13 cellular contexts compared by ENCODE assay signal in genomic region chr9:89536618-89537017, GRCh38. TPM values are rescaled to one million over a fixed set of nuclear protein-coding genes. Genes with fewer than 3 reads are reported as not detected.
DNase-seq lines count a peak whose midpoint lies in the region; ATAC-seq and TF ChIP-seq lines count a peak whose summit lies in the region.
"Had no signal": no experiment of that assay in that cellular context is flagged by ENCODE, and none has a peak within 500 bp of the region (broad histone marks: within the 10 kb centered on the region; RNA-seq: fewer than 3 reads in every experiment).

No MANE protein-coding gene starts in this region.

- intact Hi-C loops in activated CD8-positive, alpha-beta T cell treated with anti-CD3 and anti-CD28 coated beads for 36 hours (cut with micrococcal nuclease), result loop anchor here (5.0 to 10.0 kb wide), 2 partner anchors 49 to 222 kb away; partner anchors contain the start of genes CKS2 and SECISBP2
- intact Hi-C loops in spleen (cut with DNase I; ENCODE audit: low total_unique reads), result no loop called here
- intact Hi-C loops in tibial artery (cut with DNase I; ENCODE audit: low total_unique reads), result no loop called here
- intact Hi-C loops in body of pancreas (cut with DNase I), result no loop called here

- H3K4me1 Mint-ChIP-seq in activated CD8-positive, alpha-beta T cell treated with anti-CD3 and anti-CD28 coated beads for 36 hours (ENCODE audit: low read depth), result peaks cover 90% of the 10 kb centered on the region

- ATAC-seq in HG02588 (IDR thresholded peaks at IDR 0.05; ENCODE audit: unreplicated experiment), result peak; percentile 25
- ATAC-seq in activated CD8-positive, alpha-beta T cell treated with anti-CD3 and anti-CD28 coated beads for 36 hours, result peak; percentile 64
- ATAC-seq in body of pancreas, result no peak

- DNase-seq in NK-92 treated with Interleukin-12 subunit alpha and Interleukin-12 subunit beta, amount 100 ng/mL, for 24 hours (lab: John Stamatoyannopoulos, UW), result peak; percentile 43
- DNase-seq in NK-92 (lab: John Stamatoyannopoulos, UW; ENCODE audit: unreplicated experiment) (no peak), spleen (no peak), tibial artery (no peak), body of pancreas (no peak), NCI-H1930 (lab: John Stamatoyannopoulos, UW) (no peak)
- peak; percentile 69 for DNase-seq in activated CD8-positive, alpha-beta T cell treated with anti-CD3 and anti-CD28 coated beads for 36 hours
- DNase-seq: effector CD8-positive, alpha-beta T cell; testis had no signal

- H3K27ac ChIP-seq in spleen (peak overlapping the region; percentile 62 to 92 (median 82)), tibial artery (no peak overlapping the region), body of pancreas (no peak overlapping the region)
- H3K27ac ChIP-seq: 22Rv1, SK-N-MC, testis had no signal

- no peaks in the 10 kb centered on the region for H3K9me3 ChIP-seq in spleen
- no peaks in the 10 kb centered on the region for H3K9me3 ChIP-seq in tibial artery
- no peaks in the 10 kb centered on the region for H3K9me3 ChIP-seq in body of pancreas
- H3K9me3 ChIP-seq: testis had no signal

- H3K4me3 Mint-ChIP-seq in activated CD8-positive, alpha-beta T cell treated with anti-CD3 and anti-CD28 coated beads for 36 hours, result peak overlapping the region; percentile 65
- H3K4me3 Mint-ChIP-seq: nephron had no signal

- H3K36me3 ChIP-seq in spleen, result no peaks in the 10 kb centered on the region
- no peaks in the 10 kb centered on the region for H3K36me3 ChIP-seq in tibial artery
- H3K36me3 ChIP-seq in body of pancreas (replicated peaks in 1 of 2; ENCODE audit: insufficient read depth in 1 of 2, low read depth in 2 of 2), result no peaks in the 10 kb centered on the region

- H3K4me3 ChIP-seq in spleen, result peak overlapping the region in 1 of 8 donors; percentile 37
- H3K4me3 ChIP-seq in tibial artery, result no peak overlapping the region
- H3K4me3 ChIP-seq in body of pancreas, result no peak overlapping the region
- H3K4me3 ChIP-seq: SK-N-MC, testis had no signal

- no peaks in the 10 kb centered on the region for H3K9me3 Mint-ChIP-seq in activated CD8-positive, alpha-beta T cell treated with anti-CD3 and anti-CD28 coated beads for 36 hours
- H3K9me3 Mint-ChIP-seq: nephron had no signal

- CTCF ChIA-PET in activated CD8-positive, alpha-beta T cell treated with anti-CD3 and anti-CD28 coated beads for 36 hours (lab: Charles Lee), result interaction anchor here (0.9 to 7.8 kb wide), 8 partner anchors 9 to 126 kb away, joined by 3 to 95 read pairs (median 5); no protein-coding TSS in a partner anchor

- no peaks in the 10 kb centered on the region for H3K27me3 Mint-ChIP-seq in activated CD8-positive, alpha-beta T cell treated with anti-CD3 and anti-CD28 coated beads for 36 hours

- H3K27me3 ChIP-seq in spleen (replicated peaks in 1 of 7), result no peaks in the 10 kb centered on the region
- H3K27me3 ChIP-seq in tibial artery, result peaks cover 0 to 19% of the 10 kb centered on the region in 2 donors
- no peaks in the 10 kb centered on the region for H3K27me3 ChIP-seq in body of pancreas
- H3K27me3 ChIP-seq: testis had no signal

- TF ChIP-seq CTCF in activated CD8-positive, alpha-beta T cell treated with anti-CD3 and anti-CD28 coated beads for 36 hours (IDR thresholded peaks at IDR 0.05), result no peak
- TF ChIP-seq CTCF in spleen (IDR thresholded peaks at IDR 0.05 in 8 of 11, conservative IDR thresholded peaks at IDR 0.05 in 3 of 11) (no peak), tibial artery (IDR thresholded peaks at IDR 0.05) (no peak), body of pancreas (IDR thresholded peaks at IDR 0.05) (no peak)

- TF ChIP-seq POLR2A in spleen (IDR thresholded peaks at IDR 0.05) (no peak), body of pancreas (IDR thresholded peaks at IDR 0.05) (no peak)

- H3K36me3 Mint-ChIP-seq in activated CD8-positive, alpha-beta T cell treated with anti-CD3 and anti-CD28 coated beads for 36 hours (ENCODE audit: low read depth), result no peaks in the 10 kb centered on the region

- H3K4me1 ChIP-seq in spleen (peaks cover 15 to 97% (median 41%) of the 10 kb centered on the region in 6 donors), tibial artery (no peaks in the 10 kb centered on the region), body of pancreas (peaks cover 14% of the 10 kb centered on the region)
- H3K4me1 ChIP-seq: testis had no signal

- POLR2A ChIA-PET in activated CD8-positive, alpha-beta T cell treated with anti-CD3 and anti-CD28 coated beads for 36 hours (lab: Charles Lee), result interaction anchor here (0.8 to 2.4 kb wide), 13 partner anchors 10 to 218 kb away, joined by 3 to 10 read pairs (median 3); partner anchors contain the start of gene SECISBP2

- H3K27ac Mint-ChIP-seq in activated CD8-positive, alpha-beta T cell treated with anti-CD3 and anti-CD28 coated beads for 36 hours, result peak overlapping the region; percentile 97

- 67 to 74% (median 73%) methylated on average over 5 of the region's 5 CpGs for WGBS in spleen, 5 donors
- 71 to 80% methylated on average over 5 of the region's 5 CpGs for WGBS in body of pancreas, 2 donors

RNA-seq across cellular contexts. Expression of gene SEMA4D, which starts 38.7 kb away (rescaled TPM):
- total RNA-seq in activated CD8-positive, alpha-beta T cell treated with anti-CD3 and anti-CD28 coated beads for 36 hours, result 100 to 1,000 TPM; 290 to 317 TPM
- total RNA-seq in spleen (100 to 1,000 TPM in 6 of 7 donors, 10 to 100 TPM in 1; 81.6 to 193 (median 171) TPM), body of pancreas (10 to 100 TPM; 15.6 to 18.1 TPM)
- 10 to 100 TPM; 23.0 to 32.3 (median 31.5) TPM for polyA plus RNA-seq in spleen

Comparison
In these comparisons a context has a peak if more than half of its experiments do, and no peak if none do; other contexts are left out.
1. DNase-seq: peak in NK-92 treated with Interleukin-12 subunit alpha and Interleukin-12 subunit beta, amount 100 ng/mL, for 24 hours (single experiment) and activated CD8-positive, alpha-beta T cell treated with anti-CD3 and anti-CD28 coated beads for 36 hours (single experiment); none in NK-92 (single experiment), spleen (single experiment), tibial artery (0 of 2), body of pancreas (0 of 4) and NCI-H1930 (0 of 2).
2. H3K27ac ChIP-seq: peak in spleen (8 of 8); none in tibial artery (0 of 2) and body of pancreas (0 of 4).
3. RNA of gene SEMA4D, which starts 38.7 kb away (total RNA-seq): 290 to 317 TPM in activated CD8-positive, alpha-beta T cell treated with anti-CD3 and anti-CD28 coated beads for 36 hours and 81.6 to 193 TPM in spleen; 15.6 to 18.1 TPM in body of pancreas; every median in the first group is over 4 times any median in the second.